13 cellular contexts compared by ENCODE assay signal in genomic region chr5:852431-853401, GRCh38.
"Had no signal": no experiment of that assay in that cellular context is flagged by ENCODE, and none has a peak within 500 bp of the region (broad histone marks: within the 10 kb centered on the region; RNA-seq: fewer than 3 reads in every experiment).

No MANE protein-coding gene starts in this region.

- H3K9me3 Mint-ChIP-seq: activated naive CD4-positive, alpha-beta T cell treated with anti-CD3 and anti-CD28 coated beads, Interleukin-2, amount 50 U/mL, for 72 hours; activated T-helper 17 cell treated with anti-CD3 and anti-CD28 coated beads, Interleukin-2, amount 50 U/mL, for 72 hours had no signal

- H3K4me3 ChIP-seq: prostate gland, stomach, vagina had no signal

- H3K27ac Mint-ChIP-seq: activated naive CD4-positive, alpha-beta T cell treated with anti-CD3 and anti-CD28 coated beads, Interleukin-2, amount 50 U/mL, for 72 hours; activated T-helper 17 cell treated with anti-CD3 and anti-CD28 coated beads, Interleukin-2, amount 50 U/mL, for 72 hours had no signal

- H3K27me3 ChIP-seq: neutrophil, vagina had no signal

- ATAC-seq: activated naive CD4-positive, alpha-beta T cell treated with anti-CD3 and anti-CD28 coated beads, Interleukin-2, amount 50 U/mL, for 72 hours; activated T-helper 17 cell treated with anti-CD3 and anti-CD28 coated beads, Interleukin-2, amount 50 U/mL, for 72 hours; esophagus mucosa; left colon had no signal

- H3K36me3 Mint-ChIP-seq: activated naive CD4-positive, alpha-beta T cell treated with anti-CD3 and anti-CD28 coated beads, Interleukin-2, amount 50 U/mL, for 72 hours; immature natural killer cell had no signal

- H3K27ac ChIP-seq: neutrophil, prostate gland, stomach, vagina had no signal

- H3K9me3 ChIP-seq: neutrophil, prostate gland, stomach, vagina had no signal

- H3K4me3 Mint-ChIP-seq: activated T-helper 17 cell treated with anti-CD3 and anti-CD28 coated beads, Interleukin-2, amount 50 U/mL, for 72 hours; immature natural killer cell had no signal

- DNase-seq: activated CD4-positive, alpha-beta T cell treated with anti-CD3 and anti-CD28 coated beads for 4 hours; glutamatergic neuron; immature natural killer cell; mesenchymal stem cell; stomach; T1000 had no signal

- H3K36me3 ChIP-seq: neutrophil, prostate gland, stomach, vagina had no signal

- H3K4me1 Mint-ChIP-seq: activated T-helper 17 cell treated with anti-CD3 and anti-CD28 coated beads, Interleukin-2, amount 50 U/mL, for 72 hours; immature natural killer cell had no signal

- H3K4me1 ChIP-seq: prostate gland had no signal
